ENCODE assay signal across 9 cellular contexts in genomic region chr11:114440971-114441810, GRCh38. TPM values are rescaled to one million over a fixed set of nuclear protein-coding genes. Genes with fewer than 3 reads are reported as not detected.
DNase-seq lines count a peak whose midpoint lies in the region; ATAC-seq and TF ChIP-seq lines count a peak whose summit lies in the region.
"Had no signal": no experiment of that assay in that cellular context is flagged by ENCODE, and none has a peak within 500 bp of the region (broad histone marks: within the 10 kb centered on the region; RNA-seq: fewer than 3 reads in every experiment).

No MANE protein-coding gene starts in this region.

- H3K79me2 ChIP-seq in mammary epithelial cell (ENCODE audit: insufficient read depth, low read length) (peaks cover 70% of the 10 kb centered on the region), parathyroid adenoma (peaks cover 3% of the 10 kb centered on the region)

- H3K4me1 ChIP-seq in mammary epithelial cell (ENCODE audit: insufficient read depth, low read length): peaks cover 18% of the 10 kb centered on the region
- H3K4me1 ChIP-seq in parathyroid adenoma: peaks cover 9% of the 10 kb centered on the region

- WGBS in mammary epithelial cell (ENCODE audit: low coverage, missing lambda C conversion rate): 95% methylated on average over 8 of the region's 8 CpGs

- no peak overlapping the region for H3K9ac ChIP-seq in mammary epithelial cell (ENCODE audit: insufficient read depth, low read length)
- no peak overlapping the region for H3K9ac ChIP-seq in parathyroid adenoma

- dilution Hi-C loops in mammary epithelial cell (cut with HindIII; ENCODE audit: low sequenced_read_pairs): no loop called here

- H3K27me3 ChIP-seq in mammary epithelial cell (ENCODE audit: insufficient read depth, low read length): no peaks in the 10 kb centered on the region
- H3K27me3 ChIP-seq in parathyroid adenoma (ENCODE audit: control insufficient read depth, insufficient read depth, low read length): no peaks in the 10 kb centered on the region
- H3K27me3 ChIP-seq: body of pancreas had no signal

- H3K4me2 ChIP-seq in mammary epithelial cell (ENCODE audit: insufficient read depth, low read depth, low read length) (peak overlapping the region; percentile 77), parathyroid adenoma (ENCODE audit: low read length) (peak overlapping the region; percentile 83)

- CTCF ChIA-PET in mammary epithelial cell (lab: Charles Lee; ENCODE audit: low non-redundant PET): interaction anchor here (0.6 kb wide), 1 partner anchor 46 kb away, joined by 4 read pairs; no protein-coding TSS in a partner anchor

- H3K36me3 ChIP-seq in mammary epithelial cell (ENCODE audit: insufficient read depth, low read length) (peaks cover 23% of the 10 kb centered on the region), parathyroid adenoma (ENCODE audit: control insufficient read depth, insufficient read depth, low read length) (no peaks in the 10 kb centered on the region)

- no TSS peak for BruUV-seq in mammary epithelial cell (replicated peaks; lab: Mats Ljungman, UMichigan)

- in situ Hi-C loops in mammary epithelial cell (cut with MboI; ENCODE audit: low sequenced_read_pairs in 2 of 2): no loop called here

- intact Hi-C loops in mammary epithelial cell (cut with micrococcal nuclease): loop anchor here (1.0 to 5.0 kb wide), 2 partner anchors 144 to 161 kb away; partner anchors contain the start of gene NNMT

- no peak for ATAC-seq in HG03175 (IDR thresholded peaks at IDR 0.05; ENCODE audit: unreplicated experiment)
- ATAC-seq: body of pancreas had no signal

- no peaks in the 10 kb centered on the region for H3K9me3 ChIP-seq in mammary epithelial cell (replicated peaks; ENCODE audit: insufficient read depth, low read length)
- H3K9me3 ChIP-seq in parathyroid adenoma (ENCODE audit: control insufficient read depth, low read length): no peaks in the 10 kb centered on the region
- H3K9me3 ChIP-seq: body of pancreas had no signal

- TF ChIP-seq CTCF in mammary epithelial cell (conservative IDR thresholded peaks at IDR 0.05 in 1 of 2, IDR thresholded peaks at IDR 0.05 in 1 of 2; ENCODE audit: extremely low read depth in 1 of 2, insufficient read depth in 1 of 2, low read depth in 1 of 2, low read length in 2 of 2) (no peak), parathyroid adenoma (IDR thresholded peaks at IDR 0.05) (no peak)

- H2AFZ ChIP-seq in mammary epithelial cell (ENCODE audit: low read depth, low read length): no peak overlapping the region
- no peak overlapping the region for H2AFZ ChIP-seq in parathyroid adenoma

- H3K4me3 ChIP-seq in mammary epithelial cell (replicated peaks in 1 of 3; ENCODE audit: insufficient read depth in 1 of 3, low read depth in 2 of 3, low read length in 3 of 3) (peak overlapping the region in 2 of 3 experiments; percentile 95 to 100), parathyroid adenoma (ENCODE audit: low read depth, low read length) (peak overlapping the region; percentile 97)

- H3K27ac ChIP-seq in mammary epithelial cell (ENCODE audit: insufficient read depth, low read depth, low read length): no peak overlapping the region
- peak overlapping the region; percentile 86 for H3K27ac ChIP-seq in parathyroid adenoma

- DNase-seq in DMS 273 (lab: John Stamatoyannopoulos, UW; ENCODE audit: unreplicated experiment): peak; percentile 45
- DNase-seq in DMS 273 treated with DMSO at 0.1 percent for 48 hours (lab: John Stamatoyannopoulos, UW): no peak
- DNase-seq in NCI-H1105 (lab: John Stamatoyannopoulos, UW): peak; percentile 73
- DNase-seq in mammary epithelial cell: no peak
- DNase-seq in HuH-7.5 (ENCODE audit: low spot score): no peak
- no peak for DNase-seq in AG08395 (ENCODE audit: low spot score)
- DNase-seq: body of pancreas had no signal

- no peaks in the 10 kb centered on the region for H4K20me1 ChIP-seq in mammary epithelial cell (ENCODE audit: insufficient read depth, low read length)

RNA-seq across cellular contexts. Expression of gene REXO2, which starts 1.9 kb away (rescaled TPM):
- total RNA-seq in mammary epithelial cell: 100 to 1,000 TPM; 119 to 180 TPM
- 234 TPM for polyA plus RNA-seq in mammary epithelial cell
- 82.8 TPM for polyA minus RNA-seq in mammary epithelial cell

RNA-seq across cellular contexts. Expression of gene RBM7, which starts 40.7 kb away (rescaled TPM):
- total RNA-seq in mammary epithelial cell: 10 to 100 TPM; 37.5 to 42.8 TPM
- 20.3 TPM for polyA plus RNA-seq in mammary epithelial cell
- 4.3 TPM for polyA minus RNA-seq in mammary epithelial cell

RNA-seq across cellular contexts. Expression of gene C11orf71, which starts 40.9 kb away (rescaled TPM):
- 1 to 10 TPM; 1.2 to 2.0 TPM for total RNA-seq in mammary epithelial cell
- polyA plus RNA-seq in mammary epithelial cell: 1.5 TPM
- polyA minus RNA-seq in mammary epithelial cell: 4.6 TPM

Comparison
In these comparisons a context has a peak if more than half of its experiments do, and no peak if none do; other contexts are left out.
1. DNase-seq: peak in DMS 273 (single experiment) and NCI-H1105 (single experiment); none in DMS 273 treated with DMSO at 0.1 percent for 48 hours (single experiment), mammary epithelial cell (single experiment), HuH-7.5 (single experiment) and AG08395 (single experiment).